ENCODE assay signal across 1 cellular context in the genomic region with DNA sequence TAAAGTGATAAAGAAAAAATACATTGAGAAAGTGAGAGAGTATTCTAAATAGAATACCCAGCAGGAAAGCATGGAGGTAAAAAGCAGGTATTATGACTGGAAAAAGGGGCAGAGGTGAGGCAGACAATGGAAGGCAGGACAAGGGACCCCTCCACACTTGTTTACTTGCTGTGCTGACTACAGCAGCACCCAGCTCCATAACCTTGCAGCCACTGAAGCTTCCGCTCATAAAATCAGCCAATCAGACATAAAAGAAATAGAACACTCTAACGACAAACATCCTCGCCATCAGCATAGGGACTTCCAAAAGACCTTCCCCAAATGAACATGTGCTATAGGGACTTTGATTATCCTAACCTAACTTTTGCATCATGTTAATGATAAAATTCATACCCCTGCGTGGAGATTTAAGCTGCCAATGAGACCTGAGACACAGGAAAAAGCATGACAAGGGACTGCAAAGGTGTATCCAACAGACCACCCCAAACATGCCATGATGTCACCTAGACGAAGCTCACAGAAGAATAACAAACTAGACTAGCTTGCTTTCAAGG.
A peak's percentile ranks its signal among the peaks of the same experiment; 100 is the strongest.
TF ChIP-seq lines count a peak whose summit lies in the region.

No MANE protein-coding gene starts in this region.

TF ChIP-seq in K562, 482 proteins besides CTCF, POLR2A, EP300 and RAD21 (continued from another document):
- TF ChIP-seq, protein P1, sequence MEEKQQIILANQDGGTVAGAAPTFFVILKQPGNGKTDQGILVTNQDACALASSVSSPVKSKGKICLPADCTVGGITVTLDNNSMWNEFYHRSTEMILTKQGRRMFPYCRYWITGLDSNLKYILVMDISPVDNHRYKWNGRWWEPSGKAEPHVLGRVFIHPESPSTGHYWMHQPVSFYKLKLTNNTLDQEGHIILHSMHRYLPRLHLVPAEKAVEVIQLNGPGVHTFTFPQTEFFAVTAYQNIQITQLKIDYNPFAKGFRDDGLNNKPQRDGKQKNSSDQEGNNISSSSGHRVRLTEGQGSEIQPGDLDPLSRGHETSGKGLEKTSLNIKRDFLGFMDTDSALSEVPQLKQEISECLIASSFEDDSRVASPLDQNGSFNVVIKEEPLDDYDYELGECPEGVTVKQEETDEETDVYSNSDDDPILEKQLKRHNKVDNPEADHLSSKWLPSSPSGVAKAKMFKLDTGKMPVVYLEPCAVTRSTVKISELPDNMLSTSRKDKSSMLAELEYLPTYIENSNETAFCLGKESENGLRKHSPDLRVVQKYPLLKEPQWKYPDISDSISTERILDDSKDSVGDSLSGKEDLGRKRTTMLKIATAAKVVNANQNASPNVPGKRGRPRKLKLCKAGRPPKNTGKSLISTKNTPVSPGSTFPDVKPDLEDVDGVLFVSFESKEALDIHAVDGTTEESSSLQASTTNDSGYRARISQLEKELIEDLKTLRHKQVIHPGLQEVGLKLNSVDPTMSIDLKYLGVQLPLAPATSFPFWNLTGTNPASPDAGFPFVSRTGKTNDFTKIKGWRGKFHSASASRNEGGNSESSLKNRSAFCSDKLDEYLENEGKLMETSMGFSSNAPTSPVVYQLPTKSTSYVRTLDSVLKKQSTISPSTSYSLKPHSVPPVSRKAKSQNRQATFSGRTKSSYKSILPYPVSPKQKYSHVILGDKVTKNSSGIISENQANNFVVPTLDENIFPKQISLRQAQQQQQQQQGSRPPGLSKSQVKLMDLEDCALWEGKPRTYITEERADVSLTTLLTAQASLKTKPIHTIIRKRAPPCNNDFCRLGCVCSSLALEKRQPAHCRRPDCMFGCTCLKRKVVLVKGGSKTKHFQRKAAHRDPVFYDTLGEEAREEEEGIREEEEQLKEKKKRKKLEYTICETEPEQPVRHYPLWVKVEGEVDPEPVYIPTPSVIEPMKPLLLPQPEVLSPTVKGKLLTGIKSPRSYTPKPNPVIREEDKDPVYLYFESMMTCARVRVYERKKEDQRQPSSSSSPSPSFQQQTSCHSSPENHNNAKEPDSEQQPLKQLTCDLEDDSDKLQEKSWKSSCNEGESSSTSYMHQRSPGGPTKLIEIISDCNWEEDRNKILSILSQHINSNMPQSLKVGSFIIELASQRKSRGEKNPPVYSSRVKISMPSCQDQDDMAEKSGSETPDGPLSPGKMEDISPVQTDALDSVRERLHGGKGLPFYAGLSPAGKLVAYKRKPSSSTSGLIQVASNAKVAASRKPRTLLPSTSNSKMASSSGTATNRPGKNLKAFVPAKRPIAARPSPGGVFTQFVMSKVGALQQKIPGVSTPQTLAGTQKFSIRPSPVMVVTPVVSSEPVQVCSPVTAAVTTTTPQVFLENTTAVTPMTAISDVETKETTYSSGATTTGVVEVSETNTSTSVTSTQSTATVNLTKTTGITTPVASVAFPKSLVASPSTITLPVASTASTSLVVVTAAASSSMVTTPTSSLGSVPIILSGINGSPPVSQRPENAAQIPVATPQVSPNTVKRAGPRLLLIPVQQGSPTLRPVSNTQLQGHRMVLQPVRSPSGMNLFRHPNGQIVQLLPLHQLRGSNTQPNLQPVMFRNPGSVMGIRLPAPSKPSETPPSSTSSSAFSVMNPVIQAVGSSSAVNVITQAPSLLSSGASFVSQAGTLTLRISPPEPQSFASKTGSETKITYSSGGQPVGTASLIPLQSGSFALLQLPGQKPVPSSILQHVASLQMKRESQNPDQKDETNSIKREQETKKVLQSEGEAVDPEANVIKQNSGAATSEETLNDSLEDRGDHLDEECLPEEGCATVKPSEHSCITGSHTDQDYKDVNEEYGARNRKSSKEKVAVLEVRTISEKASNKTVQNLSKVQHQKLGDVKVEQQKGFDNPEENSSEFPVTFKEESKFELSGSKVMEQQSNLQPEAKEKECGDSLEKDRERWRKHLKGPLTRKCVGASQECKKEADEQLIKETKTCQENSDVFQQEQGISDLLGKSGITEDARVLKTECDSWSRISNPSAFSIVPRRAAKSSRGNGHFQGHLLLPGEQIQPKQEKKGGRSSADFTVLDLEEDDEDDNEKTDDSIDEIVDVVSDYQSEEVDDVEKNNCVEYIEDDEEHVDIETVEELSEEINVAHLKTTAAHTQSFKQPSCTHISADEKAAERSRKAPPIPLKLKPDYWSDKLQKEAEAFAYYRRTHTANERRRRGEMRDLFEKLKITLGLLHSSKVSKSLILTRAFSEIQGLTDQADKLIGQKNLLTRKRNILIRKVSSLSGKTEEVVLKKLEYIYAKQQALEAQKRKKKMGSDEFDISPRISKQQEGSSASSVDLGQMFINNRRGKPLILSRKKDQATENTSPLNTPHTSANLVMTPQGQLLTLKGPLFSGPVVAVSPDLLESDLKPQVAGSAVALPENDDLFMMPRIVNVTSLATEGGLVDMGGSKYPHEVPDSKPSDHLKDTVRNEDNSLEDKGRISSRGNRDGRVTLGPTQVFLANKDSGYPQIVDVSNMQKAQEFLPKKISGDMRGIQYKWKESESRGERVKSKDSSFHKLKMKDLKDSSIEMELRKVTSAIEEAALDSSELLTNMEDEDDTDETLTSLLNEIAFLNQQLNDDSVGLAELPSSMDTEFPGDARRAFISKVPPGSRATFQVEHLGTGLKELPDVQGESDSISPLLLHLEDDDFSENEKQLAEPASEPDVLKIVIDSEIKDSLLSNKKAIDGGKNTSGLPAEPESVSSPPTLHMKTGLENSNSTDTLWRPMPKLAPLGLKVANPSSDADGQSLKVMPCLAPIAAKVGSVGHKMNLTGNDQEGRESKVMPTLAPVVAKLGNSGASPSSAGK (IDR thresholded peaks at IDR 0.05) = 0 out of 2 replicates have a peak, but pooled peaks have one; percentile 24
